Comparison of ENCODE assay signal across 25 cellular contexts in genomic region chr6:30804333-30804732, GRCh38.
"Had no signal": no experiment of that assay in that cellular context is flagged by ENCODE, and none has a peak within 500 bp of the region (broad histone marks: within the 10 kb centered on the region; RNA-seq: fewer than 3 reads in every experiment).

No MANE protein-coding gene starts in this region.

- H3K9me3 Mint-ChIP-seq: central memory CD8-positive, alpha-beta T cell; mesothelial cell of epicardium; nephron had no signal

- FAIRE-seq: kidney had no signal

- ATAC-seq: esophagus mucosa, gastrocnemius medialis, heart left ventricle, left lobe of liver, right cardiac atrium, SK-N-SH treated with all-trans-retinoic acid at 6 μM for 48 hours had no signal

- H3K27ac ChIP-seq: ascending aorta, gastrocnemius medialis, heart left ventricle, prostate gland, skin epidermis, thyroid gland had no signal

- H3K36me3 ChIP-seq: ascending aorta, gastrocnemius medialis, heart left ventricle, prostate gland, thyroid gland had no signal

- H3K27me3 Mint-ChIP-seq: central memory CD8-positive, alpha-beta T cell had no signal

- H3K4me3 ChIP-seq: ascending aorta, gastrocnemius medialis, heart left ventricle, lung, prostate gland, skin epidermis, thyroid gland had no signal

- H3K36me3 Mint-ChIP-seq: mesothelial cell of epicardium had no signal

- H3K27ac Mint-ChIP-seq: activated T-helper 1 cell treated with anti-CD3 and anti-CD28 coated beads, Interleukin-12 subunit alpha, Interleukin-12 subunit beta, Interleukin-2, Interleukin-4 antibody, amounts not matched to agents 30 ng/mL and 10 ng/mL and 1 ng/mL, durations not matched to agents 14 hours and 24 hours and 36 hours; mesothelial cell of epicardium had no signal

- H3K4me3 Mint-ChIP-seq: activated T-helper 1 cell treated with anti-CD3 and anti-CD28 coated beads, Interleukin-12 subunit alpha, Interleukin-12 subunit beta, Interleukin-2, Interleukin-4 antibody, amounts not matched to agents 30 ng/mL and 10 ng/mL and 1 ng/mL, durations not matched to agents 14 hours and 24 hours and 36 hours; central memory CD8-positive, alpha-beta T cell; mesothelial cell of epicardium; nephron had no signal

- H3K4me1 ChIP-seq: gastrocnemius medialis, prostate gland had no signal

- H3K9me3 ChIP-seq: ascending aorta, gastrocnemius medialis, heart left ventricle, prostate gland, thyroid gland had no signal

- DNase-seq: activated CD4-positive, CD25-positive, alpha-beta regulatory T cell; activated naive CD4-positive, alpha-beta T cell; activated T-cell treated with anti-CD3 and anti-CD28 coated beads for 4 hours; cortex of kidney; effector CD4-positive, alpha-beta T cell; gastrocnemius medialis; heart left ventricle; kidney; right cardiac atrium; stimulated activated CD4-positive, alpha-beta T cell treated with anti-CD3 and anti-CD28 coated beads, Interleukin-15, amount 100 ng/mL, for 24 hours; stimulated activated CD4-positive, alpha-beta T cell treated with anti-CD3 and anti-CD28 coated beads, Interleukin-2, amount 100 ng/mL, for 48 hours; T-helper 1 cell; T-helper 9 cell; thyroid gland had no signal

- H3K27me3 ChIP-seq: ascending aorta, gastrocnemius medialis, heart left ventricle, thyroid gland had no signal
